ENCODE assay signal across 1 cellular context in the genomic region with DNA sequence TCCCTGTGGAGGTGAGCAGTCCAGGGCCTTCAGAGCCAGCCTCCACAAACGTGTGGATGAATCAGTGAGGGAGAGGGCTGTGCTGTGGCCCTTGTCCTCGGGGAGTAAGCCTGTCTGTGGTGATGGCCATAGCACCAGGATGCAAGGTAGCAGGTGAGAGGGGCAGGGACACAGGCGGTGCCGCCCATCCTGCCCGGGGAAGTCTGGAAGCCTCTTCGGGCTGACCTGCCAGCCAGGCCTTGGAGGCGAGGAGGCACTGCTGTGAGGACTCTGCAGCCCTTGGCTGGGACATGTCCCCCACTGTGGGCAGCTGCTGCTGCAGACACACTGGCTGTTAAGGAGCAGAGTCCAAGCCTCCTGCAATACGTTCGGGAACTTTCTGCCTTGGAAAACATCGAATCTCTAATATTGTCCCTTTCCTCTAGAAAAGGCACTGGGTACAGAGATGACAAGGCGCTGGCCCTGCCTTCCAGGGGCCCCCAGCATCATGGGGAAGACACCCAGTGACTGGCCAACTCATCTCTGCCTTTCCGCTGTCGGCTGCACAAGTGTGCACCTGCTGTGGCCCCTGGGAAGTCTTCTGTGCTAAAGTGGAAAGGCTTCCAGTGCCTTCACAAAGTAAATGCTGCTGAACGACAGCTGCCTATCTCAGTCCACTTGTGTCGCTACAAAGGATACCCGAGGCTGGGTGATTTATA.
TF ChIP-seq lines count a peak whose summit lies in the region.

No MANE protein-coding gene starts in this region.

TF ChIP-seq in H1, 55 proteins besides CTCF, POLR2A, EP300 and RAD21:
- TF ChIP-seq SIX5 (IDR thresholded peaks at IDR 0.05; ENCODE audit: low read depth, low read length) (no peak), BCL11A (IDR thresholded peaks at IDR 0.05; ENCODE audit: low read depth in 2 of 2, low read length in 2 of 2) (no peak), MAX (IDR thresholded peaks at IDR 0.05) (no peak), PHF8 (conservative IDR thresholded peaks at IDR 0.05; ENCODE audit: low read depth, low read length) (no peak), GABPA (IDR thresholded peaks at IDR 0.05; ENCODE audit: borderline replicate concordance, insufficient read depth, low read length) (no peak), SP2 (IDR thresholded peaks at IDR 0.05; ENCODE audit: low read length) (no peak), EZH2 (IDR thresholded peaks at IDR 0.05; ENCODE audit: low read depth, low read length, severe bottlenecking) (no peak), SP1 (IDR thresholded peaks at IDR 0.05; ENCODE audit: low read depth, low read length) (no peak), TEAD4 (IDR thresholded peaks at IDR 0.05; ENCODE audit: low read depth, low read length) (no peak), SIRT6 (IDR thresholded peaks at IDR 0.05; ENCODE audit: low read length) (no peak), JUN (IDR thresholded peaks at IDR 0.05; ENCODE audit: low read depth, low read length) (no peak), SRF (IDR thresholded peaks at IDR 0.05; ENCODE audit: low read depth, low read length) (no peak), RNF2 (IDR thresholded peaks at IDR 0.05; ENCODE audit: borderline replicate concordance, low read depth, low read length, missing control alignments, poor library complexity, severe bottlenecking) (no peak)
- TF ChIP-seq, protein P1, sequence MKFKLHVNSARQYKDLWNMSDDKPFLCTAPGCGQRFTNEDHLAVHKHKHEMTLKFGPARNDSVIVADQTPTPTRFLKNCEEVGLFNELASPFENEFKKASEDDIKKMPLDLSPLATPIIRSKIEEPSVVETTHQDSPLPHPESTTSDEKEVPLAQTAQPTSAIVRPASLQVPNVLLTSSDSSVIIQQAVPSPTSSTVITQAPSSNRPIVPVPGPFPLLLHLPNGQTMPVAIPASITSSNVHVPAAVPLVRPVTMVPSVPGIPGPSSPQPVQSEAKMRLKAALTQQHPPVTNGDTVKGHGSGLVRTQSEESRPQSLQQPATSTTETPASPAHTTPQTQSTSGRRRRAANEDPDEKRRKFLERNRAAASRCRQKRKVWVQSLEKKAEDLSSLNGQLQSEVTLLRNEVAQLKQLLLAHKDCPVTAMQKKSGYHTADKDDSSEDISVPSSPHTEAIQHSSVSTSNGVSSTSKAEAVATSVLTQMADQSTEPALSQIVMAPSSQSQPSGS (IDR thresholded peaks at IDR 0.05; ENCODE audit: low read length) = no peak
- TF ChIP-seq, protein P2, sequence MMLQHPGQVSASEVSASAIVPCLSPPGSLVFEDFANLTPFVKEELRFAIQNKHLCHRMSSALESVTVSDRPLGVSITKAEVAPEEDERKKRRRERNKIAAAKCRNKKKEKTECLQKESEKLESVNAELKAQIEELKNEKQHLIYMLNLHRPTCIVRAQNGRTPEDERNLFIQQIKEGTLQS (IDR thresholded peaks at IDR 0.05; ENCODE audit: insufficient read depth, low read depth, low read length) = no peak
